1 cellular context compared by ENCODE assay signal in genomic region chr15:52568569-52569243, GRCh38.
TF ChIP-seq lines count a peak whose summit lies in the region.

A gene with protein sequence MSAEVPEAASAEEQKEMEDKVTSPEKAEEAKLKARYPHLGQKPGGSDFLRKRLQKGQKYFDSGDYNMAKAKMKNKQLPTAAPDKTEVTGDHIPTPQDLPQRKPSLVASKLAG (minus strand): TSS chr15:52569030. CDS start chr15:52568892, 138 bp downstream.

TF ChIP-seq in GM12878, 131 proteins besides CTCF, POLR2A, EP300 and RAD21 (continued from another document):
- TF ChIP-seq BCL3 (IDR thresholded peaks at IDR 0.05; ENCODE audit: borderline replicate concordance, insufficient read depth, low read depth, low read length, poor library complexity, severe bottlenecking) (no peak), BRCA1 (IDR thresholded peaks at IDR 0.05; ENCODE audit: low read depth, low read length) (no peak), HDAC6 (IDR thresholded peaks at IDR 0.05; ENCODE audit: unreplicated experiment) (peak; percentile 59), NBN (IDR thresholded peaks at IDR 0.05) (peak; percentile 93), CBX3 (IDR thresholded peaks at IDR 0.05; ENCODE audit: borderline replicate concordance, low read depth) (no peak), ZNF207 (IDR thresholded peaks at IDR 0.05; ENCODE audit: borderline replicate concordance) (peak; percentile 78; the same call in 1 of the 2 replicates), JUNB (IDR thresholded peaks at IDR 0.05) (no peak), EZH2 (IDR thresholded peaks at IDR 0.05; ENCODE audit: borderline replicate concordance, control insufficient read depth, low read depth, low read length) (no peak), GABPA (IDR thresholded peaks at IDR 0.05; ENCODE audit: low read depth) (peak; percentile 95), IKZF1 (conservative IDR thresholded peaks at IDR 0.05) (peak; percentile 95), NFIC (IDR thresholded peaks at IDR 0.05; ENCODE audit: low read depth, low read length) (0 out of 2 replicates have a peak, but pooled peaks have one; percentile 23), EGR1 (IDR thresholded peaks at IDR 0.05; ENCODE audit: borderline replicate concordance in 1 of 2, low read depth in 2 of 2, low read length in 2 of 2) (peak in 1 of 2 experiments; percentile 57; a peak in 1 of 3 replicates), TCF7 (IDR thresholded peaks at IDR 0.05; ENCODE audit: borderline replicate concordance) (peak; percentile 86), POLR2AphosphoS2 (IDR thresholded peaks at IDR 0.05; ENCODE audit: low read depth, low read length) (no peak), YY1 (IDR thresholded peaks at IDR 0.05; ENCODE audit: low read depth, low read length) (peak; percentile 98), ZBED1 (IDR thresholded peaks at IDR 0.05; ENCODE audit: borderline replicate concordance) (no peak), SP1 (IDR thresholded peaks at IDR 0.05; ENCODE audit: low read depth, low read length) (no peak), GATAD2B (conservative IDR thresholded peaks at IDR 0.05; ENCODE audit: low read depth) (peak; percentile 85), KLF5 (IDR thresholded peaks at IDR 0.05; ENCODE audit: partially characterized antibody) (peak; percentile 75), ZZZ3 (IDR thresholded peaks at IDR 0.05; ENCODE audit: control insufficient read depth, insufficient read length, low read depth) (no peak)
- TF ChIP-seq, protein P1, sequence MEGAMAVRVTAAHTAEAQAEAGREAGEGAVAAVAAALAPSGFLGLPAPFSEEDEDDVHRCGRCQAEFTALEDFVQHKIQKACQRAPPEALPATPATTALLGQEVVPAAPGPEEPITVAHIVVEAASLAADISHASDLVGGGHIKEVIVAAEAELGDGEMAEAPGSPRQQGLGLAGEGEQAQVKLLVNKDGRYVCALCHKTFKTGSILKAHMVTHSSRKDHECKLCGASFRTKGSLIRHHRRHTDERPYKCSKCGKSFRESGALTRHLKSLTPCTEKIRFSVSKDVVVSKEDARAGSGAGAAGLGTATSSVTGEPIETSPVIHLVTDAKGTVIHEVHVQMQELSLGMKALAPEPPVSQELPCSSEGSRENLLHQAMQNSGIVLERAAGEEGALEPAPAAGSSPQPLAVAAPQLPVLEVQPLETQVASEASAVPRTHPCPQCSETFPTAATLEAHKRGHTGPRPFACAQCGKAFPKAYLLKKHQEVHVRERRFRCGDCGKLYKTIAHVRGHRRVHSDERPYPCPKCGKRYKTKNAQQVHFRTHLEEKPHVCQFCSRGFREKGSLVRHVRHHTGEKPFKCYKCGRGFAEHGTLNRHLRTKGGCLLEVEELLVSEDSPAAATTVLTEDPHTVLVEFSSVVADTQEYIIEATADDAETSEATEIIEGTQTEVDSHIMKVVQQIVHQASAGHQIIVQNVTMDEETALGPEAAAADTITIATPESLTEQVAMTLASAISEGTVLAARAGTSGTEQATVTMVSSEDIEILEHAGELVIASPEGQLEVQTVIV (IDR thresholded peaks at IDR 0.05; ENCODE audit: borderline replicate concordance, partially characterized antibody), result no peak
